1 cellular context compared by ENCODE assay signal in the genomic region with DNA sequence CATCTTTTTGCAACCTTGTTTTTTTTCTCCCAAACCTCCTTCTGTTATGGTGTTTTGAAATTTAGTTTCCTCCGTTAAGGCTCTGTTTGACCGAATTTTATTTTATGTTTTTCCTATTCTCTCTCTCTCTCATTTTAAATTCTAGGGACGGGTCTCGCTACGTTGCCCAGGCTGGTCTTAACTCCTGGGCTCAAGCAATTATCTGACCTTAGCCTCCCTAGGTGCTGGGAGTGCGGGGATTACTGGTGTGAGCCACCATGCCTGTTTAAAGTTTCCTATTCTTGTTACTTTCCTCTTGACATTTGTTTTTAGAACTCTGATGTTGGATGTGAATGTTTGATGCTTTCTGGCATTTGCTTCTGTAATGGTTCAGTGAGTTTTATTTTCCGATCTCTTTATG.
TF ChIP-seq lines count a peak whose summit lies in the region.

No MANE protein-coding gene starts in this region.

TF ChIP-seq in GM12878, 131 proteins besides CTCF, POLR2A, EP300 and RAD21:
- TF ChIP-seq, protein P1, sequence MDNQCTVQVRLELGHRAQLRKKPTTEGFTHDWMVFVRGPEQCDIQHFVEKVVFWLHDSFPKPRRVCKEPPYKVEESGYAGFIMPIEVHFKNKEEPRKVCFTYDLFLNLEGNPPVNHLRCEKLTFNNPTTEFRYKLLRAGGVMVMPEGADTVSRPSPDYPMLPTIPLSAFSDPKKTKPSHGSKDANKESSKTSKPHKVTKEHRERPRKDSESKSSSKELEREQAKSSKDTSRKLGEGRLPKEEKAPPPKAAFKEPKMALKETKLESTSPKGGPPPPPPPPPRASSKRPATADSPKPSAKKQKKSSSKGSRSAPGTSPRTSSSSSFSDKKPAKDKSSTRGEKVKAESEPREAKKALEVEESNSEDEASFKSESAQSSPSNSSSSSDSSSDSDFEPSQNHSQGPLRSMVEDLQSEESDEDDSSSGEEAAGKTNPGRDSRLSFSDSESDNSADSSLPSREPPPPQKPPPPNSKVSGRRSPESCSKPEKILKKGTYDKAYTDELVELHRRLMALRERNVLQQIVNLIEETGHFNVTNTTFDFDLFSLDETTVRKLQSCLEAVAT (IDR thresholded peaks at IDR 0.05) = peak; percentile 89
- no peak for TF ChIP-seq TARDBP (IDR thresholded peaks at IDR 0.05; ENCODE audit: borderline replicate concordance)
